ENCODE assay signal across 20 cellular contexts in genomic region chr5:73747696-73748380, GRCh38.
DNase-seq lines count a peak whose midpoint lies in the region; FAIRE-seq and TF ChIP-seq lines count a peak whose summit lies in the region.
"Had no signal": no experiment of that assay in that cellular context is flagged by ENCODE, and none has a peak within 500 bp of the region (broad histone marks: within the 10 kb centered on the region; RNA-seq: fewer than 3 reads in every experiment).

No MANE protein-coding gene starts in this region.

- peaks cover 0 to 4% (median 0%) of the 10 kb centered on the region in 3 donors for H3K36me3 Mint-ChIP-seq in immature natural killer cell
- H3K36me3 Mint-ChIP-seq: memory B cell had no signal

- TF ChIP-seq CTCF in ascending aorta (IDR thresholded peaks at IDR 0.05) (no peak), kidney (IDR thresholded peaks at IDR 0.05; ENCODE audit: borderline replicate concordance, extremely low read depth, insufficient read depth) (no peak)

- intact Hi-C loops in ascending aorta (cut with DNase I) (loop anchor here (5.0 kb wide), 1 partner anchor 121 kb away; the partner anchor contains the start of gene ARHGEF28), kidney (cut with DNase I) (no loop called here)

- H3K27ac ChIP-seq in ascending aorta (peak overlapping the region; percentile 72 to 77), kidney (ENCODE audit: low read depth in 2 of 2, low read length in 2 of 2) (no peak overlapping the region)
- H3K27ac ChIP-seq: foreskin keratinocyte, SJSA1 had no signal

- DNase-seq in HCEC 1CT = peak; percentile 35
- no peak for DNase-seq in ascending aorta (ENCODE audit: low spot score in 2 of 2)
- no peak for DNase-seq in activated effector memory CD4-positive, alpha-beta T cell treated with anti-CD3 and anti-CD28 coated beads, Interleukin-2, amount 50 U/mL, for 16 hours
- no peak for DNase-seq in immature natural killer cell
- DNase-seq in nucleus accumbens (lab: John Stamatoyannopoulos, UW) = no peak
- DNase-seq in kidney = no peak
- DNase-seq: endodermal cell; foreskin keratinocyte; Kasumi-1; NCI-H1436; NCI-H510A; OCI-M1; stimulated activated CD4-positive, alpha-beta T cell treated with anti-CD3 and anti-CD28 coated beads, Interleukin-2, amount 100 ng/mL, for 24 hours had no signal

- H3K9me3 ChIP-seq in ascending aorta = no peaks in the 10 kb centered on the region
- no peaks in the 10 kb centered on the region for H3K9me3 ChIP-seq in skeletal muscle satellite cell (replicated peaks; ENCODE audit: low read length)
- no peaks in the 10 kb centered on the region for H3K9me3 ChIP-seq in kidney (ENCODE audit: control insufficient read depth in 1 of 2, low read length in 2 of 2)
- H3K9me3 ChIP-seq: SJSA1 had no signal

- H3K4me1 ChIP-seq in ascending aorta (peaks cover 9 to 33% of the 10 kb centered on the region in 2 donors), skeletal muscle satellite cell (ENCODE audit: control insufficient read depth, insufficient read depth, low read length) (peaks cover 32% of the 10 kb centered on the region), kidney (ENCODE audit: control insufficient read depth in 1 of 2, insufficient read depth in 1 of 2, low read depth in 1 of 2, low read length in 2 of 2) (peaks cover 13% of the 10 kb centered on the region in 2 donors)

- FAIRE-seq in islet of Langerhans (lab: Jason Lieb, UNC) = peak; percentile 30
- no peak for FAIRE-seq in kidney (lab: Jason Lieb, UNC)

- H3K4me3 ChIP-seq in ascending aorta (peak overlapping the region in 1 of 2 donors; percentile 36), skeletal muscle satellite cell (ENCODE audit: low read length) (no peak overlapping the region), kidney (ENCODE audit: low read length in 2 of 2) (no peak overlapping the region)
- H3K4me3 ChIP-seq: SJSA1 had no signal

- H3K9ac ChIP-seq in skeletal muscle satellite cell (ENCODE audit: low read depth, low read length) (no peak overlapping the region), kidney (ENCODE audit: low read length in 2 of 2) (no peak overlapping the region)

- H3K4me2 ChIP-seq in skeletal muscle satellite cell (ENCODE audit: low read length) = peak overlapping the region; percentile 37

- H3K4me3 Mint-ChIP-seq in immature natural killer cell = no peak overlapping the region
- H3K4me3 Mint-ChIP-seq: activated T-helper 1 cell treated with anti-CD3 and anti-CD28 coated beads, Interleukin-12 subunit alpha, Interleukin-12 subunit beta, Interleukin-2, Interleukin-4 antibody, amounts not matched to agents 30 ng/mL and 10 ng/mL and 1 ng/mL, durations not matched to agents 14 hours and 24 hours and 36 hours; central memory CD8-positive, alpha-beta T cell; endodermal cell; memory B cell; neural crest cell had no signal

- H3K27me3 ChIP-seq in ascending aorta (no peaks in the 10 kb centered on the region), skeletal muscle satellite cell (ENCODE audit: control insufficient read depth, insufficient read depth, low read length) (no peaks in the 10 kb centered on the region)
- H3K27me3 ChIP-seq: foreskin keratinocyte, SJSA1 had no signal

- H3K9me3 Mint-ChIP-seq in immature natural killer cell = no peaks in the 10 kb centered on the region
- H3K9me3 Mint-ChIP-seq: activated T-helper 1 cell treated with anti-CD3 and anti-CD28 coated beads, Interleukin-12 subunit alpha, Interleukin-12 subunit beta, Interleukin-2, Interleukin-4 antibody, amounts not matched to agents 30 ng/mL and 10 ng/mL and 1 ng/mL, durations not matched to agents 14 hours and 24 hours and 36 hours; central memory CD8-positive, alpha-beta T cell; endodermal cell had no signal

- H3K27me3 Mint-ChIP-seq in immature natural killer cell (ENCODE audit: low read depth in 3 of 3) = peaks cover 0 to 6% (median 2%) of the 10 kb centered on the region in 3 donors

- no peaks in the 10 kb centered on the region for H3K36me3 ChIP-seq in ascending aorta
- H3K36me3 ChIP-seq in skeletal muscle satellite cell (ENCODE audit: insufficient read depth, low read length) = peaks cover 17% of the 10 kb centered on the region
- H3K36me3 ChIP-seq in kidney (ENCODE audit: control insufficient read depth in 1 of 2, insufficient read depth in 2 of 2, low read length in 2 of 2) = no peaks in the 10 kb centered on the region

- H3K27ac Mint-ChIP-seq in immature natural killer cell = no peak overlapping the region
- H3K27ac Mint-ChIP-seq: activated T-helper 1 cell treated with anti-CD3 and anti-CD28 coated beads, Interleukin-12 subunit alpha, Interleukin-12 subunit beta, Interleukin-2, Interleukin-4 antibody, amounts not matched to agents 30 ng/mL and 10 ng/mL and 1 ng/mL, durations not matched to agents 14 hours and 24 hours and 36 hours; endodermal cell; memory B cell had no signal

- H3K4me1 Mint-ChIP-seq in immature natural killer cell = peaks cover 8 to 10% of the 10 kb centered on the region in 2 donors
- H3K4me1 Mint-ChIP-seq: neural crest cell had no signal

Comparison
In these comparisons a context has a peak if more than half of its experiments do, and no peak if none do; other contexts are left out.
1. H3K27ac ChIP-seq: peak in ascending aorta (2 of 2); none in kidney (0 of 2).